25 cellular contexts compared by ENCODE assay signal in genomic region chr6:6492675-6493074, GRCh38.
"Had no signal": no experiment of that assay in that cellular context is flagged by ENCODE, and none has a peak within 500 bp of the region (broad histone marks: within the 10 kb centered on the region; RNA-seq: fewer than 3 reads in every experiment).

No MANE protein-coding gene starts in this region.

- H3K4me3 ChIP-seq: colonic mucosa, esophagus squamous epithelium, heart right ventricle, lung, ovary, psoas muscle, right lobe of liver, thoracic aorta, tibial nerve, upper lobe of left lung had no signal

- ATAC-seq: left colon; natural killer cell; psoas muscle; right lobe of liver; stimulated activated naive B cell treated with anti-CD40 and anti-IgM and Interleukin-4, amounts not matched to agents 10 μg/mL and 1 μg/mL and 100 μg/mL, for 72 hours had no signal

- H3K27ac ChIP-seq: colonic mucosa, esophagus squamous epithelium, heart right ventricle, ovary, psoas muscle, right lobe of liver, thoracic aorta, tibial nerve, upper lobe of left lung had no signal

- H3K36me3 ChIP-seq: colonic mucosa, esophagus squamous epithelium, heart right ventricle, ovary, right lobe of liver, thoracic aorta, tibial nerve, upper lobe of left lung had no signal

- H3K9me3 ChIP-seq: colonic mucosa, esophagus squamous epithelium, heart right ventricle, ovary, psoas muscle, right lobe of liver, thoracic aorta, tibial nerve, upper lobe of left lung had no signal

- DNase-seq: colonic mucosa; dermis blood vessel endothelial cell; effector memory CD4-positive, alpha-beta T cell; esophagus squamous epithelium; foreskin melanocyte; glutamatergic neuron; heart right ventricle; hippocampal formation; left colon; natural killer cell; occipital lobe; ovary; posterior cingulate gyrus; psoas muscle; right lobe of liver; small intestine; stimulated activated CD4-positive, alpha-beta T cell treated with anti-CD3 and anti-CD28 coated beads, Interleukin-15, amount 100 ng/mL, for 24 hours; stimulated activated CD4-positive, alpha-beta T cell treated with anti-CD3 and anti-CD28 coated beads, Interleukin-2, amount 100 ng/mL, for 48 hours; stimulated activated naive B cell treated with anti-CD40 and anti-IgM and Interleukin-4, amounts not matched to agents 10 μg/mL and 1 μg/mL and 100 μg/mL, for 72 hours; upper lobe of left lung had no signal

- H3K27me3 ChIP-seq: colonic mucosa, esophagus squamous epithelium, heart right ventricle, ovary, right lobe of liver, tibial nerve, upper lobe of left lung had no signal

- FAIRE-seq: endothelial cell of umbilical vein, small intestine, urothelium cell line had no signal

- H3K4me1 ChIP-seq: colonic mucosa, esophagus squamous epithelium, psoas muscle, right lobe of liver, tibial nerve, upper lobe of left lung had no signal
